In genomic region chr13:28100149-28101121, GRCh38 we compare ENCODE assay signal across 1 cellular context.
TF ChIP-seq lines count a peak whose summit lies in the region.

Gene FLT3 (minus strand): TSS chr13:28100576. CDS start chr13:28100510, 66 bp downstream.

TF ChIP-seq in HEK293, 187 proteins besides CTCF, POLR2A, EP300 and RAD21 (continued from another document):
- no peak for TF ChIP-seq ZBTB1 (tag by site-specific recombination; IDR thresholded peaks at IDR 0.05)
- TF ChIP-seq ZNF2 (tag by site-specific recombination; IDR thresholded peaks at IDR 0.05): 0 out of 2 replicates have a peak, but pooled peaks have one; percentile 22
- TF ChIP-seq ZBTB44 (tag by site-specific recombination; IDR thresholded peaks at IDR 0.05): peak; percentile 65
- TF ChIP-seq PATZ1 (tag by site-specific recombination; IDR thresholded peaks at IDR 0.05): peak; percentile 60
- TF ChIP-seq GLIS1 (tag by site-specific recombination; IDR thresholded peaks at IDR 0.05): peak; percentile 79
- TF ChIP-seq ZNF398 (tag by site-specific recombination; IDR thresholded peaks at IDR 0.05): peak; percentile 81
- 0 out of 2 replicates have a peak, but pooled peaks have one; percentile 43 for TF ChIP-seq ZNF366 (tag by site-specific recombination; conservative IDR thresholded peaks at IDR 0.05)
- 0 out of 2 replicates have a peak, but pooled peaks have one; percentile 28 for TF ChIP-seq SP7 (tag by site-specific recombination; IDR thresholded peaks at IDR 0.05)
- TF ChIP-seq ZBTB8A (tag by site-specific recombination; IDR thresholded peaks at IDR 0.05): peak; percentile 71
- TF ChIP-seq YY1 (tag by site-specific recombination; IDR thresholded peaks at IDR 0.05): peak; percentile 53; the same call in 1 of the 2 replicates
- TF ChIP-seq KLF8 (tag by site-specific recombination; IDR thresholded peaks at IDR 0.05): 0 out of 2 replicates have a peak, but pooled peaks have one; percentile 45
- TF ChIP-seq ZIC2 (tag by site-specific recombination; IDR thresholded peaks at IDR 0.05): peak; percentile 49
- TF ChIP-seq ZNF600 (tag by site-specific recombination; IDR thresholded peaks at IDR 0.05): 0 out of 2 replicates have a peak, but pooled peaks have one; percentile 24
- TF ChIP-seq ZNF449 (tag by site-specific recombination; IDR thresholded peaks at IDR 0.05): peak; percentile 91
- TF ChIP-seq KLF17 (tag by site-specific recombination; IDR thresholded peaks at IDR 0.05): peak; percentile 38; the same call in 1 of the 2 replicates
- TF ChIP-seq ZBTB20 (tag by site-specific recombination; IDR thresholded peaks at IDR 0.05): peak; percentile 81
- TF ChIP-seq SP2 (tag by site-specific recombination; IDR thresholded peaks at IDR 0.05): peak; percentile 55
- TF ChIP-seq SCRT1 (tag by site-specific recombination; IDR thresholded peaks at IDR 0.05; ENCODE audit: borderline replicate concordance): no peak
- TF ChIP-seq ZXDB (tag by site-specific recombination; IDR thresholded peaks at IDR 0.05): peak; percentile 48
- TF ChIP-seq ZNF707 (tag by site-specific recombination; IDR thresholded peaks at IDR 0.05): no peak
- TF ChIP-seq ZBTB26 (tag by site-specific recombination; optimal IDR thresholded peaks at IDR 0.05): peak; percentile 78
- TF ChIP-seq ZNF561 (tag by site-specific recombination; IDR thresholded peaks at IDR 0.05; ENCODE audit: borderline replicate concordance): peak; percentile 63; the same call in 1 of the 2 replicates
- 0 out of 2 replicates have a peak, but pooled peaks have one; percentile 33 for TF ChIP-seq MZF1 (tag by site-specific recombination; IDR thresholded peaks at IDR 0.05; ENCODE audit: borderline replicate concordance)
- TF ChIP-seq ZNF133 (tag by site-specific recombination; IDR thresholded peaks at IDR 0.05): no peak
- TF ChIP-seq TRIM28 (IDR thresholded peaks at IDR 0.05; ENCODE audit: borderline replicate concordance, low read length): peak; percentile 41; the same call in 1 of the 2 replicates
- TF ChIP-seq INSM2 (tag by site-specific recombination; IDR thresholded peaks at IDR 0.05): peak; percentile 65
